8 cellular contexts compared by ENCODE assay signal in genomic region chr18:63365909-63366269, GRCh38. TPM values are rescaled to one million over a fixed set of nuclear protein-coding genes. Genes with fewer than 3 reads are reported as not detected.
A peak's percentile ranks its signal among the peaks of the same experiment; 100 is the strongest.
DNase-seq lines count a peak whose midpoint lies in the region; ATAC-seq and TF ChIP-seq lines count a peak whose summit lies in the region.

No MANE protein-coding gene starts in this region.

- H3K4me1 Mint-ChIP-seq in endothelial cell (ENCODE audit: unreplicated experiment) (peaks cover 20% of the 10 kb centered on the region), neural crest cell (peaks cover 26% of the 10 kb centered on the region)

- CTCF ChIA-PET in PC-9 (lab: Charles Lee): interaction anchor here (0.6 kb wide), 1 partner anchor 73 kb away, joined by 4 read pairs; no protein-coding TSS in a partner anchor

- no TSS peak for BruUV-seq in PC-9 (replicated peaks; lab: Mats Ljungman, UMichigan)

- H3K27ac Mint-ChIP-seq in endothelial cell (ENCODE audit: unreplicated experiment) (peak overlapping the region; percentile 84), neural crest cell (ENCODE audit: unreplicated experiment) (no peak overlapping the region)

- POLR2A ChIA-PET in PC-9 (lab: Charles Lee; ENCODE audit: unreplicated experiment): interaction anchor here (0.7 to 1.0 kb wide), 2 partner anchors 56 to 604 kb away, joined by 3 to 12 read pairs; partner anchors contain the start of genes SERPINB8 and VPS4B

- peak overlapping the region; percentile 91 for H2AFZ ChIP-seq in PC-9

- H3F3A ChIP-seq in PC-9 (ENCODE audit: insufficient read depth, low read depth): peaks cover 12% of the 10 kb centered on the region; the same call in 1 of the 2 replicates

- no peaks in the 10 kb centered on the region for H3K27me3 ChIP-seq in right atrium auricular region
- H3K27me3 ChIP-seq in PC-9 (ENCODE audit: insufficient read depth, low read depth): no peaks in the 10 kb centered on the region

- intact Hi-C loops in left cardiac atrium (cut with DNase I) (loop anchor here (5.0 to 10.0 kb wide), 2 partner anchors 56 to 59 kb away; partner anchors contain the start of gene VPS4B (in 2 of the 2)), PC-9 (cut with micrococcal nuclease; ENCODE audit: unreplicated experiment) (loop anchor here (10.0 kb wide), 1 partner anchor 479 kb away; no protein-coding TSS in a partner anchor)

- peak overlapping the region; percentile 97 to 100 for H3K27ac ChIP-seq in right atrium auricular region
- H3K27ac ChIP-seq in PC-9: no peak overlapping the region

- H3K4me1 ChIP-seq in right atrium auricular region: peaks cover 0 to 24% of the 10 kb centered on the region in 2 donors
- H3K4me1 ChIP-seq in PC-9 (replicated peaks; ENCODE audit: insufficient read depth): peaks cover 20% of the 10 kb centered on the region

- DNase-seq in right atrium auricular region (ENCODE audit: low spot score) (no peak), left cardiac atrium (no peak), PC-9 (no peak), endothelial cell (ENCODE audit: low spot score) (peak; percentile 15), neural crest cell (ENCODE audit: low read depth, low spot score) (no peak), midbrain (lab: John Stamatoyannopoulos, UW) (no peak), SHP77 treated with DMSO at 0.1 percent for 48 hours (lab: John Stamatoyannopoulos, UW) (no peak), NAMALWA (ENCODE audit: low spot score) (no peak)

- H3K4me3 Mint-ChIP-seq in endothelial cell (ENCODE audit: unreplicated experiment): peak overlapping the region; percentile 93
- H3K4me3 Mint-ChIP-seq in neural crest cell: peak overlapping the region; percentile 94

- no peak for TF ChIP-seq CTCF in right atrium auricular region (IDR thresholded peaks at IDR 0.05)
- no peak for TF ChIP-seq CTCF in PC-9 (conservative IDR thresholded peaks at IDR 0.05)
- no peak for TF ChIP-seq CTCF in endothelial cell (IDR thresholded peaks at IDR 0.05; ENCODE audit: unreplicated experiment)
- TF ChIP-seq CTCF in neural crest cell (conservative IDR thresholded peaks at IDR 0.05): no peak

- no peaks in the 10 kb centered on the region for H3K9me3 ChIP-seq in right atrium auricular region
- H3K9me3 ChIP-seq in PC-9 (ENCODE audit: insufficient read depth, low read depth): no peaks in the 10 kb centered on the region; the same call in 1 of the 2 replicates

- ATAC-seq in left cardiac atrium: no peak

- H3K36me3 ChIP-seq in right atrium auricular region (peaks cover 17% of the 10 kb centered on the region), PC-9 (ENCODE audit: low read depth) (peaks cover 21% of the 10 kb centered on the region; the same call in 1 of the 2 replicates)

- peaks cover 35% of the 10 kb centered on the region for H3K79me2 ChIP-seq in PC-9 (ENCODE audit: low read depth)

- H3K4me3 ChIP-seq in right atrium auricular region (peak overlapping the region; percentile 93 to 94), PC-9 (peak overlapping the region; percentile 99)

- H3K4me2 ChIP-seq in PC-9: peak overlapping the region; percentile 98

- H4K20me1 ChIP-seq in PC-9 (ENCODE audit: insufficient read depth): peaks cover 10% of the 10 kb centered on the region

- H3K9me2 ChIP-seq in PC-9 (ENCODE audit: insufficient read depth): no peaks in the 10 kb centered on the region

- H3K27me3 Mint-ChIP-seq in endothelial cell (ENCODE audit: unreplicated experiment) (peaks cover 7% of the 10 kb centered on the region), neural crest cell (ENCODE audit: low read depth) (no peaks in the 10 kb centered on the region)

- H3K9me3 Mint-ChIP-seq in endothelial cell (ENCODE audit: unreplicated experiment): no peaks in the 10 kb centered on the region
- peaks cover 5% of the 10 kb centered on the region for H3K9me3 Mint-ChIP-seq in neural crest cell

- H3K36me3 Mint-ChIP-seq in endothelial cell (ENCODE audit: low read depth, unreplicated experiment) (peaks cover 10% of the 10 kb centered on the region), neural crest cell (ENCODE audit: low read depth) (peaks cover 14% of the 10 kb centered on the region)

RNA-seq across cellular contexts. Expression of gene KDSR, which starts 1.1 kb away (rescaled TPM):
- total RNA-seq in right atrium auricular region (10 to 100 TPM; 32.7 to 33.8 TPM), left cardiac atrium (10 to 100 TPM; 48.0 to 58.1 TPM), PC-9 (2021) (33.8 and 41.7 TPM in 2 replicates), endothelial cell (ENCODE audit: unreplicated experiment) (23.9 TPM), neural crest cell (31.0 and 35.7 TPM in 2 replicates)

RNA-seq across cellular contexts. Expression of gene BCL2, which starts 46.3 kb away (rescaled TPM):
- total RNA-seq in right atrium auricular region: 1 to 10 TPM; 6.5 to 8.0 TPM
- total RNA-seq in left cardiac atrium: 10 to 100 TPM; 10.1 to 11.6 TPM
- total RNA-seq in PC-9 (2021): 2.0 TPM in 2 replicates
- total RNA-seq in endothelial cell (ENCODE audit: unreplicated experiment): 9.2 TPM
- 14.1 and 15.1 TPM in 2 replicates for total RNA-seq in neural crest cell

RNA-seq across cellular contexts. Expression of gene VPS4B, which starts 56.4 kb away (rescaled TPM):
- total RNA-seq in right atrium auricular region (10 to 100 TPM; 14.1 to 16.4 TPM), left cardiac atrium (10 to 100 TPM; 21.4 to 28.5 TPM), PC-9 (2021) (52.4 and 59.7 TPM in 2 replicates), endothelial cell (ENCODE audit: unreplicated experiment) (43.1 TPM), neural crest cell (34.2 and 41.8 TPM in 2 replicates)
